In the genomic region with DNA sequence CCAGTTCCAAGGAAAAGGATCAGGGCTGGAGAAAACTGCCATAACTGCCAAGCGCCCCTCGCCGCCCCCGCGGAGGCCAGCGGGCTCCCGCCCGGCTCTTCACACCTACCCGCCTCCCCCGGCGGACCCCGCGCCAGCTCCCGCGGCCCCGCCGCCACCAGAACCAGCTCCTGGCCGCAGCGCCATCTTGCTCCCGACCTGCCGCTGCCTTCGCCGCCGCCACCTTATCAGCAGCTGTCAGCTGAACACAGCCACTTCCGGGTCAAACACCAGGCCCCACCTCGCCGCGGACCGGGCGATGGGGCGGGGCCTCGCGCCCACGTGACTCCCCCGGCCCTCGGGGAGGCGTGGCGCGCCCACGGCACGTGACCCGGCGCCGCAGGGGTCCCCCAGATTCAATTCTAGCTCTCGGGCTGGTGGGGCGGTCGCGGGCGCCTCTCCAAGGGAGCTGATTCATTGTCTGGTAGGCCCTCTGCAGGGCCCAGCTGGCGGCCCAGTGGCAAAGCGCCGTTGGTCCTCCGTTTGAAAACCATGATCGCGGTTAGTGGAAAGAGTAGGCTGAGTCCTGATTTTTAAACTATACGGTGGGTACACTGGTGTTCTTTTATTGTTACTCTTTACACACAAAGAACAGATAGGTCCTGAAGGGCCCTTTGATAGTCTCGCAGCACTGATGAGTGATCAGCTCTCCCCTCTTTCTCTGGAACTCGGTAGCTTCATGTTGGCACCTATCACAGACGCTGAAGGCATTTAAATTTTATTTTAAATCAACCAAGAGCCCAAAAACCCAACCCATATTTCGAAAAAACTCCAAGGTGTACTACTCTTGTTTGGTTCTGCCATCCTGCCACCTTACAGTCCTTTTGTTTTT, we compare ENCODE assay signal across 8 cellular contexts. TPM values are rescaled to one million over a fixed set of nuclear protein-coding genes. Genes with fewer than 3 reads are reported as not detected.
A peak's percentile ranks its signal among the peaks of the same experiment; 100 is the strongest.
DNase-seq lines count a peak whose midpoint lies in the region; ATAC-seq, FAIRE-seq and TF ChIP-seq lines count a peak whose summit lies in the region.

A gene with protein sequence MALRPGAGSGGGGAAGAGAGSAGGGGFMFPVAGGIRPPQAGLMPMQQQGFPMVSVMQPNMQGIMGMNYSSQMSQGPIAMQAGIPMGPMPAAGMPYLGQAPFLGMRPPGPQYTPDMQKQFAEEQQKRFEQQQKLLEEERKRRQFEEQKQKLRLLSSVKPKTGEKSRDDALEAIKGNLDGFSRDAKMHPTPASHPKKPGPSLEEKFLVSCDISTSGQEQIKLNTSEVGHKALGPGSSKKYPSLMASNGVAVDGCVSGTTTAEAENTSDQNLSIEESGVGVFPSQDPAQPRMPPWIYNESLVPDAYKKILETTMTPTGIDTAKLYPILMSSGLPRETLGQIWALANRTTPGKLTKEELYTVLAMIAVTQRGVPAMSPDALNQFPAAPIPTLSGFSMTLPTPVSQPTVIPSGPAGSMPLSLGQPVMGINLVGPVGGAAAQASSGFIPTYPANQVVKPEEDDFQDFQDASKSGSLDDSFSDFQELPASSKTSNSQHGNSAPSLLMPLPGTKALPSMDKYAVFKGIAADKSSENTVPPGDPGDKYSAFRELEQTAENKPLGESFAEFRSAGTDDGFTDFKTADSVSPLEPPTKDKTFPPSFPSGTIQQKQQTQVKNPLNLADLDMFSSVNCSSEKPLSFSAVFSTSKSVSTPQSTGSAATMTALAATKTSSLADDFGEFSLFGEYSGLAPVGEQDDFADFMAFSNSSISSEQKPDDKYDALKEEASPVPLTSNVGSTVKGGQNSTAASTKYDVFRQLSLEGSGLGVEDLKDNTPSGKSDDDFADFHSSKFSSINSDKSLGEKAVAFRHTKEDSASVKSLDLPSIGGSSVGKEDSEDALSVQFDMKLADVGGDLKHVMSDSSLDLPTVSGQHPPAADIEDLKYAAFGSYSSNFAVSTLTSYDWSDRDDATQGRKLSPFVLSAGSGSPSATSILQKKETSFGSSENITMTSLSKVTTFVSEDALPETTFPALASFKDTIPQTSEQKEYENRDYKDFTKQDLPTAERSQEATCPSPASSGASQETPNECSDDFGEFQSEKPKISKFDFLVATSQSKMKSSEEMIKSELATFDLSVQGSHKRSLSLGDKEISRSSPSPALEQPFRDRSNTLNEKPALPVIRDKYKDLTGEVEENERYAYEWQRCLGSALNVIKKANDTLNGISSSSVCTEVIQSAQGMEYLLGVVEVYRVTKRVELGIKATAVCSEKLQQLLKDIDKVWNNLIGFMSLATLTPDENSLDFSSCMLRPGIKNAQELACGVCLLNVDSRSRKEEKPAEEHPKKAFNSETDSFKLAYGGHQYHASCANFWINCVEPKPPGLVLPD (N-terminal part only) (minus strand): TSS at position 249 of the 871 bp plus-strand sequence. CDS start 63 bp downstream, at position 186.

- H3K9me3 Mint-ChIP-seq in nephron progenitor cell, result peaks cover 8% of the 10 kb centered on the region
- no peaks in the 10 kb centered on the region for H3K9me3 Mint-ChIP-seq in stimulated activated naive CD8-positive, alpha-beta T cell treated with anti-CD3 and anti-CD28 coated beads, Interleukin-15, amount 100 ng/mL, for 72 hours

- H3K27ac Mint-ChIP-seq in nephron progenitor cell, result peak within 1 kb of the TSS; percentile 97
- H3K27ac Mint-ChIP-seq in stimulated activated naive CD8-positive, alpha-beta T cell treated with anti-CD3 and anti-CD28 coated beads, Interleukin-15, amount 100 ng/mL, for 72 hours, result peak within 1 kb of the TSS; percentile 97 to 98

- FAIRE-seq in H54 (lab: Jason Lieb, UNC), result no peak

- H3K27ac ChIP-seq in RWPE2 (ENCODE audit: poor library complexity, severe bottlenecking), result peak within 1 kb of the TSS; percentile 33

- no peaks in the 10 kb centered on the region for H3K9me3 ChIP-seq in RWPE2 (ENCODE audit: severe bottlenecking)

- peaks cover 24% of the 10 kb centered on the region for H3K4me1 Mint-ChIP-seq in nephron progenitor cell
- peaks cover 35% of the 10 kb centered on the region for H3K4me1 Mint-ChIP-seq in stimulated activated naive CD8-positive, alpha-beta T cell treated with anti-CD3 and anti-CD28 coated beads, Interleukin-15, amount 100 ng/mL, for 72 hours

- H3K36me3 Mint-ChIP-seq in nephron progenitor cell (ENCODE audit: low read depth), result peaks cover 49% of the 10 kb centered on the region

- TF ChIP-seq CTCF in RWPE2 (IDR thresholded peaks at IDR 0.05; ENCODE audit: poor library complexity, severe bottlenecking), result peak; percentile 43
- peak; percentile 51 for TF ChIP-seq CTCF in fibroblast of the aortic adventitia (IDR thresholded peaks at IDR 0.05; ENCODE audit: insufficient read depth, low read length)
- peak; percentile 40 for TF ChIP-seq CTCF in nephron progenitor cell (IDR thresholded peaks at IDR 0.05)

- peak; percentile 91 for ATAC-seq in RWPE2 (ENCODE audit: low read depth)
- peak; percentile 91 for ATAC-seq in stimulated activated naive CD8-positive, alpha-beta T cell treated with anti-CD3 and anti-CD28 coated beads, Interleukin-15, amount 100 ng/mL, for 72 hours

- TF ChIP-seq POLR2A in H54 (IDR thresholded peaks at IDR 0.05; ENCODE audit: low read depth, low read length), result peak; percentile 90

- H3K36me3 ChIP-seq in RWPE2 (ENCODE audit: low read depth), result peaks cover 20% of the 10 kb centered on the region

- peak within 1 kb of the TSS; percentile 79 for H3K4me3 ChIP-seq in RWPE2 (ENCODE audit: severe bottlenecking)
- H3K4me3 ChIP-seq in fibroblast of the aortic adventitia (ENCODE audit: low read depth, low read length), result peak within 1 kb of the TSS; percentile 93

- H3K4me3 Mint-ChIP-seq in nephron progenitor cell, result peak within 1 kb of the TSS; percentile 94
- peak within 1 kb of the TSS; percentile 83 to 95 for H3K4me3 Mint-ChIP-seq in stimulated activated naive CD8-positive, alpha-beta T cell treated with anti-CD3 and anti-CD28 coated beads, Interleukin-15, amount 100 ng/mL, for 72 hours

- peaks cover 6% of the 10 kb centered on the region for H3K4me1 ChIP-seq in RWPE2 (ENCODE audit: insufficient read depth, poor library complexity, severe bottlenecking)

- no peaks in the 10 kb centered on the region for H3K27me3 ChIP-seq in RWPE2 (ENCODE audit: insufficient read depth, poor library complexity, severe bottlenecking)

- no peaks in the 10 kb centered on the region for H3K27me3 Mint-ChIP-seq in nephron progenitor cell (ENCODE audit: low read depth, poor library complexity)
- H3K27me3 Mint-ChIP-seq in stimulated activated naive CD8-positive, alpha-beta T cell treated with anti-CD3 and anti-CD28 coated beads, Interleukin-15, amount 100 ng/mL, for 72 hours, result no peaks in the 10 kb centered on the region

- DNase-seq in ELF-1 (ENCODE audit: low read depth, low spot score), result peak; percentile 99
- DNase-seq in H54 (ENCODE audit: insufficient read length, low spot score), result peak; percentile 96
- peak; percentile 97 for DNase-seq in LoVo (ENCODE audit: low spot score)
- peak; percentile 94 for DNase-seq in RWPE2 (ENCODE audit: low spot score)
- DNase-seq in activated T-helper 9 cell treated with anti-CD3 and anti-CD28 coated beads, Interleukin-2, amount 50 U/mL, for 16 hours (ENCODE audit: low read depth), result peak; percentile 94
- DNase-seq in fibroblast of the aortic adventitia (ENCODE audit: low read depth), result peak; percentile 95
- peak; percentile 96 for DNase-seq in nephron progenitor cell
- peak; percentile 96 to 98 for DNase-seq in stimulated activated naive CD8-positive, alpha-beta T cell treated with anti-CD3 and anti-CD28 coated beads, Interleukin-15, amount 100 ng/mL, for 72 hours

RNA-seq across cellular contexts. Expression of the gene that starts here (rescaled TPM):
- 22.5 and 37.7 TPM in 2 replicates for total RNA-seq in fibroblast of the aortic adventitia (ENCODE audit: low replicate concordance)

Comparison
In these comparisons a context has a peak if more than half of its experiments do, and no peak if none do; other contexts are left out.
1. Peak in every context shown above with its lines: DNase-seq, ATAC-seq, H3K4me3 ChIP-seq and H3K27ac ChIP-seq.